In the genomic region with DNA sequence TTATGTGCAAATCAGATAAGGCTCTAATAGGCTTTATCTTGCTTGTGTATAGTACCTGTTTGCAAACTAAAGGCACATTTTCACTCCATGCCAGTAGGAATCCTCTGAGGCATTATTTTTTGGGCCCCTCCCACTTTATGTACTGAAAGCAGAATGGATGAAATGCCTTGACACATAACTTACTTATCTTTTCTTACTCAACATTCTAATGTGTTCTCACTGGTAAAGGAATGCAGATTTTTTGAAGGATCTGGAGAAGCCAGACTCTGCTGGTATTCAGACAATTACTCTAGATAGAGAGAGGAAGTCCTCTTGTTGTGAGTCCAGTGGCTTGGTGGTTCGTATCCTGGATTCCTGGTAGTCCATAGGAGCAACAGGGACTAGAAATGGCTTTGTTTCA, we compare ENCODE assay signal across 25 cellular contexts.
DNase-seq lines count a peak whose midpoint lies in the region; FAIRE-seq and TF ChIP-seq lines count a peak whose summit lies in the region.
"Had no signal": no experiment of that assay in that cellular context is flagged by ENCODE, and none has a peak within 500 bp of the region (broad histone marks: within the 10 kb centered on the region; RNA-seq: fewer than 3 reads in every experiment).

No MANE protein-coding gene starts in this region.

- no peak overlapping the region for H3K4me3 Mint-ChIP-seq in HFFc6
- H3K4me3 Mint-ChIP-seq: activated CD4-positive, alpha-beta memory T cell treated with anti-CD3 and anti-CD28 coated beads, Interleukin-2, amount 10 ng/mL, durations not matched to agents 7 days and 5 days; activated naive CD4-positive, alpha-beta T cell treated with anti-CD3 and anti-CD28 coated beads for 36 hours; endodermal cell; memory B cell had no signal

- POLR2A ChIA-PET in AG04449 (lab: Yijun Ruan, JAX), result no interaction called here

- peak overlapping the region; percentile 44 for H3K27ac ChIP-seq in hepatocyte
- H3K27ac ChIP-seq: colonic mucosa, pancreas, Peyer's patch, right lobe of liver, uterus had no signal

- H3K4me1 Mint-ChIP-seq in HFFc6 (ENCODE audit: low read depth), result peaks cover 10% of the 10 kb centered on the region
- H3K4me1 Mint-ChIP-seq: activated CD4-positive, alpha-beta memory T cell treated with anti-CD3 and anti-CD28 coated beads, Interleukin-2, amount 10 ng/mL, durations not matched to agents 7 days and 5 days; endodermal cell; memory B cell; naive B cell had no signal

- peak; percentile 50 for DNase-seq in AG04449 (ENCODE audit: low read depth, low spot score)
- DNase-seq in HFFc6, result peak; percentile 15
- DNase-seq in bronchial epithelial cell (ENCODE audit: low read depth), result peak; percentile 42
- peak; percentile 7 for DNase-seq in hepatocyte (ENCODE audit: low spot score)
- DNase-seq in RCC 7860 (ENCODE audit: low spot score), result no peak
- DNase-seq in kidney tubule cell (ENCODE audit: low spot score), result no peak
- no peak for DNase-seq in medulla oblongata (ENCODE audit: extremely low spot score)
- DNase-seq in DMS153 (lab: John Stamatoyannopoulos, UW), result no peak
- DNase-seq: activated CD4-positive, alpha-beta memory T cell treated with anti-CD3 and anti-CD28 coated beads, Interleukin-2, amount 10 ng/mL, durations not matched to agents 7 days and 5 days; activated CD4-positive, CD25-positive, alpha-beta regulatory T cell; activated naive CD4-positive, alpha-beta T cell treated with anti-CD3 and anti-CD28 coated beads for 36 hours; aorta; colonic mucosa; endodermal cell; GF-D8; naive B cell; NCI-H1105; NCI-H2081 treated with DMSO at 0.1 percent for 48 hours; pancreas; Peyer's patch; right lobe of liver; T1000; uterus had no signal

- CTCF ChIA-PET in AG04449 (lab: Yijun Ruan, JAX), result no interaction called here

- no peaks in the 10 kb centered on the region for H3K79me2 ChIP-seq in hepatocyte

- H3K27me3 Mint-ChIP-seq in HFFc6 (ENCODE audit: insufficient read depth), result no peaks in the 10 kb centered on the region
- H3K27me3 Mint-ChIP-seq: activated CD4-positive, alpha-beta memory T cell treated with anti-CD3 and anti-CD28 coated beads, Interleukin-2, amount 10 ng/mL, durations not matched to agents 7 days and 5 days; memory B cell; naive B cell had no signal

- no peaks in the 10 kb centered on the region for H4K20me1 ChIP-seq in hepatocyte (ENCODE audit: insufficient read depth, poor library complexity, severe bottlenecking)

- no peak overlapping the region for H3K4me2 ChIP-seq in hepatocyte

- H3K36me3 ChIP-seq in bronchial epithelial cell (ENCODE audit: control insufficient read depth, insufficient read depth, low read length) (no peaks in the 10 kb centered on the region), hepatocyte (replicated peaks; ENCODE audit: insufficient read depth, low read depth) (no peaks in the 10 kb centered on the region)
- H3K36me3 ChIP-seq: colonic mucosa, pancreas, Peyer's patch, right lobe of liver, uterus had no signal

- H3K4me3 ChIP-seq in AG04449 (ENCODE audit: low read depth, low read length) (no peak overlapping the region), bronchial epithelial cell (ENCODE audit: low read depth, low read length) (no peak overlapping the region), hepatocyte (no peak overlapping the region)
- H3K4me3 ChIP-seq: colonic mucosa, pancreas, Peyer's patch, right lobe of liver, uterus had no signal

- peaks cover 13% of the 10 kb centered on the region for H3K9me3 Mint-ChIP-seq in HFFc6
- H3K9me3 Mint-ChIP-seq: activated CD4-positive, alpha-beta memory T cell treated with anti-CD3 and anti-CD28 coated beads, Interleukin-2, amount 10 ng/mL, durations not matched to agents 7 days and 5 days; endodermal cell had no signal

- H3K36me3 Mint-ChIP-seq in HFFc6 (ENCODE audit: low read depth), result peaks cover 5% of the 10 kb centered on the region
- H3K36me3 Mint-ChIP-seq: memory B cell had no signal

- no peaks in the 10 kb centered on the region for H3K9me3 ChIP-seq in hepatocyte (ENCODE audit: low read depth)
- H3K9me3 ChIP-seq: colonic mucosa, Peyer's patch, right lobe of liver, uterus had no signal

- FAIRE-seq in bronchial epithelial cell (lab: Jason Lieb, UNC), result no peak
- FAIRE-seq in RCC 7860 (lab: Jason Lieb, UNC), result no peak
- FAIRE-seq: frontal cortex, pancreas had no signal

- H2AFZ ChIP-seq in hepatocyte, result no peak overlapping the region

- no peak for TF ChIP-seq CTCF in AG04449 (IDR thresholded peaks at IDR 0.05; ENCODE audit: insufficient read depth, low read length, missing control alignments)
- TF ChIP-seq CTCF in HFFc6 (IDR thresholded peaks at IDR 0.05), result no peak
- TF ChIP-seq CTCF in bronchial epithelial cell (IDR thresholded peaks at IDR 0.05; ENCODE audit: insufficient read depth, low read length, severe bottlenecking), result no peak
- no peak for TF ChIP-seq CTCF in hepatocyte (IDR thresholded peaks at IDR 0.05; ENCODE audit: poor library complexity)

- 90% methylated on average over 1 of the region's 1 CpG for WGBS in hepatocyte (ENCODE audit: low lambda C conversion rate, missing lambda C conversion rate)

- no peaks in the 10 kb centered on the region for H3K9me2 ChIP-seq in hepatocyte (replicated peaks; ENCODE audit: insufficient read depth)

- no peak overlapping the region for H3K27ac Mint-ChIP-seq in HFFc6
- H3K27ac Mint-ChIP-seq: activated CD4-positive, alpha-beta memory T cell treated with anti-CD3 and anti-CD28 coated beads, Interleukin-2, amount 10 ng/mL, durations not matched to agents 7 days and 5 days; activated naive CD4-positive, alpha-beta T cell treated with anti-CD3 and anti-CD28 coated beads for 36 hours; endodermal cell; memory B cell; naive B cell had no signal

- peaks cover 4% of the 10 kb centered on the region for H3K4me1 ChIP-seq in hepatocyte (ENCODE audit: insufficient read depth)
- H3K4me1 ChIP-seq: colonic mucosa, pancreas, Peyer's patch, right lobe of liver, uterus had no signal

- H3K27me3 ChIP-seq in bronchial epithelial cell (ENCODE audit: control insufficient read depth, insufficient read depth, low read length) (no peaks in the 10 kb centered on the region), hepatocyte (no peaks in the 10 kb centered on the region)
- H3K27me3 ChIP-seq: colonic mucosa, pancreas, Peyer's patch, right lobe of liver, uterus had no signal

Comparison
In these comparisons a context has a peak if more than half of its experiments do, and no peak if none do; other contexts are left out.
1. DNase-seq: peak in AG04449 (single experiment), HFFc6 (single experiment), bronchial epithelial cell (single experiment) and hepatocyte (single experiment); none in RCC 7860 (single experiment), kidney tubule cell (single experiment), medulla oblongata (single experiment) and DMS153 (single experiment).